16 cellular contexts compared by ENCODE assay signal in genomic region chr2:186307871-186308270, GRCh38.
DNase-seq lines count a peak whose midpoint lies in the region; ATAC-seq and TF ChIP-seq lines count a peak whose summit lies in the region.
"Had no signal": no experiment of that assay in that cellular context is flagged by ENCODE, and none has a peak within 500 bp of the region (broad histone marks: within the 10 kb centered on the region; RNA-seq: fewer than 3 reads in every experiment).

No MANE protein-coding gene starts in this region.

- peaks cover 6% of the 10 kb centered on the region for H3K4me1 Mint-ChIP-seq in MCF 10A (ENCODE audit: insufficient read depth, unreplicated experiment)
- H3K4me1 Mint-ChIP-seq: activated CD4-positive, alpha-beta T cell treated with anti-CD3 and anti-CD28 coated beads, Interleukin-2, amount 10 ng/mL, durations not matched to agents 24 days and 14 days; T-cell had no signal

- H3K27me3 ChIP-seq in breast epithelium: no peaks in the 10 kb centered on the region
- H3K27me3 ChIP-seq in PC-3 (ENCODE audit: low read length): no peaks in the 10 kb centered on the region
- H3K27me3 ChIP-seq: ovary, thyroid gland had no signal

- no peak overlapping the region for H3K4me3 Mint-ChIP-seq in MCF 10A (ENCODE audit: unreplicated experiment)
- H3K4me3 Mint-ChIP-seq: activated CD4-positive, alpha-beta T cell treated with anti-CD3 and anti-CD28 coated beads, Interleukin-2, amount 10 ng/mL, durations not matched to agents 24 days and 14 days; T-cell had no signal

- no peak overlapping the region for H3K9ac ChIP-seq in PC-3 (ENCODE audit: low read length)

- no peaks in the 10 kb centered on the region for H3K79me2 ChIP-seq in PC-3 (ENCODE audit: low read length)

- no peaks in the 10 kb centered on the region for H3K9me2 ChIP-seq in PC-3 (replicated peaks; ENCODE audit: low read length)

- H2AFZ ChIP-seq in PC-3 (ENCODE audit: low read length): no peak overlapping the region

- no peaks in the 10 kb centered on the region for H3K36me3 Mint-ChIP-seq in MCF 10A (ENCODE audit: insufficient read depth, unreplicated experiment)

- H3K9me3 Mint-ChIP-seq in MCF 10A (ENCODE audit: unreplicated experiment): peaks cover 10% of the 10 kb centered on the region
- H3K9me3 Mint-ChIP-seq: activated CD4-positive, alpha-beta T cell treated with anti-CD3 and anti-CD28 coated beads, Interleukin-2, amount 10 ng/mL, durations not matched to agents 24 days and 14 days had no signal

- H3K4me2 ChIP-seq in PC-3 (ENCODE audit: low read length): no peak overlapping the region
- H3K4me2 ChIP-seq: A549 had no signal

- peak; percentile 4 for DNase-seq in MCF 10A (ENCODE audit: unreplicated experiment)
- DNase-seq in breast epithelium (ENCODE audit: low spot score in 2 of 2): no peak
- DNase-seq in PC-3: peak; percentile 19
- DNase-seq in activated naive CD4-positive, alpha-beta T cell (lab: John Stamatoyannopoulos, UW): no peak
- DNase-seq in AG08396 (ENCODE audit: low spot score): no peak
- no peak for DNase-seq in nucleus accumbens (lab: John Stamatoyannopoulos, UW)
- no peak for DNase-seq in NOMO-1 treated with DMSO at 0.1 percent for 48 hours (lab: John Stamatoyannopoulos, UW; ENCODE audit: unreplicated experiment)
- DNase-seq: activated CD4-positive, alpha-beta T cell treated with anti-CD3 and anti-CD28 coated beads, Interleukin-2, amount 10 ng/mL, durations not matched to agents 24 days and 14 days; NCI-H345; ovary; T-cell; thyroid gland had no signal

- no peaks in the 10 kb centered on the region for H4K20me1 ChIP-seq in PC-3 (ENCODE audit: low read length)

- H3K4me3 ChIP-seq in breast epithelium: no peak overlapping the region
- H3K4me3 ChIP-seq in PC-3 (ENCODE audit: low read length): no peak overlapping the region
- H3K4me3 ChIP-seq: A549, ovary, thyroid gland had no signal

- H3K27ac ChIP-seq in breast epithelium (no peak overlapping the region), PC-3 (ENCODE audit: low read length) (no peak overlapping the region)
- H3K27ac ChIP-seq: A549, ovary, thyroid gland had no signal

- ATAC-seq in HG02798 (IDR thresholded peaks at IDR 0.05; ENCODE audit: poor library complexity, unreplicated experiment) (peak; percentile 77), PC-3 (no peak)
- ATAC-seq: A549, Panc1, T-cell had no signal

- H3K9me3 ChIP-seq in breast epithelium (peaks cover 1 to 18% of the 10 kb centered on the region in 2 donors), PC-3 (ENCODE audit: low read length) (no peaks in the 10 kb centered on the region)
- H3K9me3 ChIP-seq: A549, ovary, thyroid gland had no signal

- POLR2A ChIA-PET in MCF 10A (lab: Yijun Ruan, JAX): no interaction called here
- POLR2A ChIA-PET in PC-3 (lab: Charles Lee; ENCODE audit: unreplicated experiment): no interaction called here

- BruUV-seq in MCF 10A (replicated peaks; lab: Mats Ljungman, UMichigan) (no TSS peak), PC-3 (replicated peaks; lab: Mats Ljungman, UMichigan) (no TSS peak)

- peak overlapping the region; percentile 8 for H3K27ac Mint-ChIP-seq in MCF 10A (ENCODE audit: low read depth, unreplicated experiment)
- H3K27ac Mint-ChIP-seq: activated CD4-positive, alpha-beta T cell treated with anti-CD3 and anti-CD28 coated beads, Interleukin-2, amount 10 ng/mL, durations not matched to agents 24 days and 14 days; T-cell had no signal

- no peak for TF ChIP-seq POLR2A in breast epithelium (IDR thresholded peaks at IDR 0.05)

- CTCF ChIA-PET in MCF 10A (lab: Yijun Ruan, JAX) (interaction anchor here (0.5 kb wide), 1 partner anchor 13 kb away, joined by 3 read pairs; no protein-coding TSS in a partner anchor), PC-3 (lab: Charles Lee) (no interaction called here)

- intact Hi-C loops in MCF 10A (cut with micrococcal nuclease) (no loop called here), breast epithelium (cut with DNase I; ENCODE audit: low total_unique reads) (no loop called here), PC-3 (cut with micrococcal nuclease) (no loop called here)

- H3F3A ChIP-seq in PC-3 (ENCODE audit: low read length, unreplicated experiment): no peaks in the 10 kb centered on the region

- H3K27me3 Mint-ChIP-seq in MCF 10A (ENCODE audit: insufficient read depth, unreplicated experiment): no peaks in the 10 kb centered on the region
- H3K27me3 Mint-ChIP-seq: activated CD4-positive, alpha-beta T cell treated with anti-CD3 and anti-CD28 coated beads, Interleukin-2, amount 10 ng/mL, durations not matched to agents 24 days and 14 days; T-cell had no signal

- no peaks in the 10 kb centered on the region for H3K4me1 ChIP-seq in breast epithelium
- peaks cover 14% of the 10 kb centered on the region for H3K4me1 ChIP-seq in PC-3 (ENCODE audit: insufficient read depth, low read length)
- H3K4me1 ChIP-seq: Caco-2, thyroid gland had no signal

- H3K36me3 ChIP-seq in breast epithelium (no peaks in the 10 kb centered on the region), PC-3 (ENCODE audit: low read depth, low read length) (no peaks in the 10 kb centered on the region)
- H3K36me3 ChIP-seq: ovary, thyroid gland had no signal

- TF ChIP-seq CTCF in MCF 10A (IDR thresholded peaks at IDR 0.05; ENCODE audit: unreplicated experiment): no peak
- no peak for TF ChIP-seq CTCF in breast epithelium (IDR thresholded peaks at IDR 0.05)
- no peak for TF ChIP-seq CTCF in PC-3 (conservative IDR thresholded peaks at IDR 0.05; ENCODE audit: low read depth, low read length)

Comparison
In these comparisons a context has a peak if more than half of its experiments do, and no peak if none do; other contexts are left out.
1. DNase-seq: peak in MCF 10A (single experiment) and PC-3 (single experiment); none in breast epithelium (0 of 2), activated naive CD4-positive, alpha-beta T cell (0 of 4), AG08396 (single experiment), nucleus accumbens (0 of 56) and NOMO-1 treated with DMSO at 0.1 percent for 48 hours (single experiment).